In the genomic region with DNA sequence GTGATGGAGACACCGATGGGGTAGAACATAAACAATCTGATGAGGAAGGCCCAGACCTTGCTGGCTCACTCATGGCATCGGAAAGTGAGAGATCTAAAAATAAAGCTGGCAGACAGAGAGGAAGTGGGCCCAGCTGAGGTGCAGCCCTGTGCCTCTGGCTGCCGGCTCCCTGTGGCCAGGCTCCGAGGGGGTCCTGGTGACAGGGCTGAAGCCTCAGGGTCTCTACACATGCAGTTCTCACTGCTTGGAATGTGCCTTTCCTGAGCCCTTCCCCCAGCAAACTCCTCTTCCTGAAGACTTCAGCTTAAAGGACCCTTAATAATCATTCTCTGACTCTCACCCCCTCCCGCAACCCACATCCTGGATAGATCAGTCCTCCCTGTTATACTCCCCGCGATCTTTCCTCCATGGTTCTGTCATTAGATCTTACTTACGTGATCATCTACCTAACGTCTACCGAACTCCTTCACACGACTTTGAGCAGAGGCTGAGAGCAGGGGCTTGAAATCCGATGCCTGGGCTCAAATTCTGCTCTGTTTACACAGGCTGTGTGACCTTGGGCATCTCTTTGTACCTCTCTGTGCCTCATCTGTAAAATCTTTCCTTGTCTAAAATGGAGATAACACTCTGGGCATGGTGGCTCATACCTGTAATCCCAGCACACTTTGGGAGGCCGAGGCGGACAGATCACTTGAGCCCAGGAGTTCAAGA, we compare ENCODE assay signal across 8 cellular contexts. TPM values are rescaled to one million over a fixed set of nuclear protein-coding genes. Genes with fewer than 3 reads are reported as not detected.
DNase-seq lines count a peak whose midpoint lies in the region; ATAC-seq, FAIRE-seq and TF ChIP-seq lines count a peak whose summit lies in the region.

No MANE protein-coding gene starts in this region.

- DNase-seq in GDM1 (lab: John Stamatoyannopoulos, UW) = peak; percentile 71
- peak; percentile 80 for DNase-seq in activated effector memory CD4-positive, alpha-beta T cell treated with anti-CD3 and anti-CD28 coated beads, Interleukin-2, amount 50 U/mL, for 16 hours
- peak; percentile 39 for DNase-seq in small intestine
- no peak for DNase-seq in nucleus accumbens (lab: John Stamatoyannopoulos, UW)
- no peak for DNase-seq in inferior parietal cortex (ENCODE audit: extremely low spot score)
- no peak for DNase-seq in sigmoid colon

- peak; percentile 61 for ATAC-seq in GM21786 (IDR thresholded peaks at IDR 0.05; ENCODE audit: unreplicated experiment)

- no peaks in the 10 kb centered on the region for H3K27me3 ChIP-seq in OCI-LY1 (ENCODE audit: insufficient read depth, low read length)
- H3K27me3 ChIP-seq in small intestine (ENCODE audit: control insufficient read depth in 2 of 2, insufficient read depth in 2 of 2, low read length in 2 of 2) = no peaks in the 10 kb centered on the region
- no peaks in the 10 kb centered on the region for H3K27me3 ChIP-seq in sigmoid colon

- no peak for TF ChIP-seq POLR2A in sigmoid colon (IDR thresholded peaks at IDR 0.05)

- no peaks in the 10 kb centered on the region for H4K20me1 ChIP-seq in OCI-LY1 (ENCODE audit: insufficient read depth, low read length)

- peaks cover 82% of the 10 kb centered on the region for H3K4me1 ChIP-seq in OCI-LY1 (ENCODE audit: insufficient read depth, low read length, severe bottlenecking)
- no peaks in the 10 kb centered on the region for H3K4me1 ChIP-seq in small intestine (ENCODE audit: control insufficient read depth in 2 of 2, insufficient read depth in 1 of 2, low read depth in 1 of 2, low read length in 1 of 2)
- peaks cover 0 to 28% (median 25%) of the 10 kb centered on the region in 4 donors for H3K4me1 ChIP-seq in sigmoid colon

- no peak for TF ChIP-seq EP300 in sigmoid colon (IDR thresholded peaks at IDR 0.05)

- no peak for FAIRE-seq in small intestine (lab: Jason Lieb, UNC)

- no peaks in the 10 kb centered on the region for H3K79me2 ChIP-seq in OCI-LY1 (ENCODE audit: insufficient read depth, low read length)

- H3K9me2 ChIP-seq in OCI-LY1 (ENCODE audit: low read depth, low read length) = no peaks in the 10 kb centered on the region

- H3K27ac ChIP-seq in OCI-LY1 (ENCODE audit: low read depth, low read length, poor library complexity, severe bottlenecking) (peak overlapping the region; percentile 88), small intestine (ENCODE audit: low read depth in 1 of 2, low read length in 1 of 2) (peak overlapping the region; percentile 34 to 68), sigmoid colon (no peak overlapping the region)

- WGBS in small intestine, 3 donors = 55 to 84% (median 72%) methylated on average over 14 of the region's 14 CpGs
- WGBS in sigmoid colon, 2 donors = 49 to 86% methylated on average over 14 of the region's 14 CpGs

- intact Hi-C loops in sigmoid colon (cut with DNase I) = no loop called here

- H3K4me3 ChIP-seq in OCI-LY1 (ENCODE audit: low read depth, low read length, poor library complexity, severe bottlenecking) (peak overlapping the region; percentile 3), small intestine (ENCODE audit: low read depth in 1 of 2, low read length in 2 of 2) (no peak overlapping the region), sigmoid colon (no peak overlapping the region)

- H3K9me3 ChIP-seq in OCI-LY1 (ENCODE audit: low read length) (no peaks in the 10 kb centered on the region), small intestine (ENCODE audit: control insufficient read depth, low read depth) (no peaks in the 10 kb centered on the region), sigmoid colon (no peaks in the 10 kb centered on the region)

- H3F3A ChIP-seq in OCI-LY1 (ENCODE audit: insufficient read depth, low read length) = no peaks in the 10 kb centered on the region

- peak overlapping the region; percentile 54 for H3K9ac ChIP-seq in OCI-LY1 (ENCODE audit: low read length)

- H3K36me3 ChIP-seq in OCI-LY1 (ENCODE audit: insufficient read depth, low read length) (no peaks in the 10 kb centered on the region), small intestine (ENCODE audit: control insufficient read depth in 2 of 2, insufficient read depth in 2 of 2, low read length in 2 of 2) (no peaks in the 10 kb centered on the region), sigmoid colon (no peaks in the 10 kb centered on the region)

- peak overlapping the region; percentile 57 for H3K4me2 ChIP-seq in OCI-LY1 (ENCODE audit: low read length)

- TF ChIP-seq CTCF in OCI-LY1 (IDR thresholded peaks at IDR 0.05; ENCODE audit: low read length) (no peak), sigmoid colon (IDR thresholded peaks at IDR 0.05) (no peak)

- no peak overlapping the region for H2AFZ ChIP-seq in OCI-LY1 (ENCODE audit: low read length)

RNA-seq across cellular contexts. Expression of a gene that starts 33.1 kb away (rescaled TPM):
- under 1 TPM in 1 of 3 donors, not detected in 2; 0.06 TPM for polyA plus RNA-seq in small intestine
- total RNA-seq in sigmoid colon = under 1 TPM in 2 of 4 donors, not detected in 2; 0.14 to 0.33 TPM
- under 1 TPM in 2 of 3 donors, not detected in 1; 0.46 to 0.79 TPM for polyA plus RNA-seq in sigmoid colon

RNA-seq across cellular contexts. Expression of a gene that starts 54.5 kb away (rescaled TPM):
- 10 to 100 TPM; 13.8 to 23.0 (median 22.9) TPM for polyA plus RNA-seq in small intestine
- total RNA-seq in sigmoid colon = 10 to 100 TPM; 13.3 to 18.2 (median 16.1) TPM
- 10 to 100 TPM; 18.0 to 32.2 (median 29.4) TPM for polyA plus RNA-seq in sigmoid colon

Comparison
In these comparisons a context has a peak if more than half of its experiments do, and no peak if none do; other contexts are left out.
1. DNase-seq: peak in GDM1 (single experiment), activated effector memory CD4-positive, alpha-beta T cell treated with anti-CD3 and anti-CD28 coated beads, Interleukin-2, amount 50 U/mL, for 16 hours (single experiment) and small intestine (single experiment); none in nucleus accumbens (0 of 56), inferior parietal cortex (single experiment) and sigmoid colon (single experiment).
2. H3K27ac ChIP-seq: peak in OCI-LY1 (single experiment) and small intestine (2 of 2); none in sigmoid colon (0 of 4).